In the genomic region with DNA sequence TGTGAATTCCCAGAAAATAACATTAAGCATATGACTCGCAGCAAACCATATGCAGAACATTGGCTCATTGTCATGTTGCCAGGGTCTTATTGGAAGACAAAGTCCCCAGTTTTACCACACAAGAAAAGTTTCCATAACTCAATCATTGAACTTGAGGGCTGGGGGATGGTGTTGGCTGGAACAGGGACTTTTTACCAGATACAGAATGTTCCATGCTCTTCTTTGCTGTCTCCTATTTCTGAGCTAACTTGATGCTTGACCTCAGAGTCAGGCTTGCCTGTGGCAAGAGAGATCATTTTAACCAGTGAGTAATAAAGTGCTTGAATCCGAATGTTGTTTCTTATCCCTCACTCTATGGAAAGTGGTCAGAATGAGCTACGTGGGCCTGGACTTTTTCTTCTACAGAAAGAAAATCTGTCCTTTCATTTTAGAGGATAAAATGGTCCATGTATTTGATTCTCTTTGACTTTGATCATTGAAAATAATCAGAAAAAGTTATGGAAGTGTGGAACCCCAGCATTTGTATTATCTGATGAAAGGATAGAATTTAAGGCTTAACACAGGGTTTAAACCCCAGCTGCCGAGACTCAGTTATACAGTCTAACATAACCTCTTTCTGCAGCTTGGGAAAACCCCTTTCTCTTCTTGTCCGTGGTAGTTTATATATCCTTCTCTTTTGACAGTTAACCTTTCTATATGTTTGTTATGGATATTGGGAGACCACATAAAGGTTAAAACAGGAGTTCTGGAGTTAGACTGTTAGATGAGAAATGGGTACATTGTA, we compare ENCODE assay signal across 9 cellular contexts.
DNase-seq lines count a peak whose midpoint lies in the region; ATAC-seq and TF ChIP-seq lines count a peak whose summit lies in the region.
"Had no signal": no experiment of that assay in that cellular context is flagged by ENCODE, and none has a peak within 500 bp of the region (broad histone marks: within the 10 kb centered on the region; RNA-seq: fewer than 3 reads in every experiment).

No MANE protein-coding gene starts in this region.

- H3K4me3 ChIP-seq in HUES6 (ENCODE audit: low read depth, low read length) (no peak overlapping the region), muscle layer of colon (ENCODE audit: low read depth in 1 of 2, low read length in 2 of 2) (no peak overlapping the region)

- H3K4me1 ChIP-seq in HUES6 (ENCODE audit: control insufficient read depth, insufficient read depth, low read length) (peaks cover 39% of the 10 kb centered on the region), muscle layer of colon (ENCODE audit: insufficient read depth, low read length) (peaks cover 21% of the 10 kb centered on the region)

- CTCF ChIA-PET in HEK293T (lab: Yijun Ruan, JAX) = no interaction called here

- H3K27ac ChIP-seq in HUES6 (ENCODE audit: low read depth, low read length) (peak overlapping the region; percentile 43; the same call in 1 of the 2 replicates), muscle layer of colon (ENCODE audit: low read depth, low read length) (peak overlapping the region; percentile 45)

- DNase-seq in AG08395 (ENCODE audit: low spot score) (peak; percentile 41), astrocyte of the hippocampus (ENCODE audit: low read depth, low spot score) (peak; percentile 77), NOMO-1 treated with DMSO at 0.1 percent for 48 hours (lab: John Stamatoyannopoulos, UW; ENCODE audit: unreplicated experiment) (no peak), HEK293T (ENCODE audit: extremely low spot score) (no peak), left lobe of liver (ENCODE audit: low spot score) (no peak), amygdala (lab: John Stamatoyannopoulos, UW) (no peak)
- DNase-seq: NCI-H2227 treated with DMSO at 0.1 percent for 48 hours had no signal

- H3K9me3 ChIP-seq in HUES6 (ENCODE audit: control insufficient read depth, insufficient read depth, low read depth, low read length) = no peaks in the 10 kb centered on the region
- H3K9me3 ChIP-seq in muscle layer of colon (ENCODE audit: low read length) = no peaks in the 10 kb centered on the region

- POLR2A ChIA-PET in HEK293T (lab: Yijun Ruan, JAX) = no interaction called here

- ATAC-seq in left lobe of liver = no peak

- H3K27me3 ChIP-seq in HUES6 (ENCODE audit: control insufficient read depth, insufficient read depth, low read length) = no peaks in the 10 kb centered on the region
- no peaks in the 10 kb centered on the region for H3K27me3 ChIP-seq in muscle layer of colon (ENCODE audit: control insufficient read depth in 1 of 2, insufficient read depth in 2 of 2, low read length in 2 of 2)

- H3K9ac ChIP-seq in HUES6 (ENCODE audit: low read length) = no peak overlapping the region
- no peak overlapping the region for H3K9ac ChIP-seq in muscle layer of colon (ENCODE audit: low read length)

- H3K36me3 ChIP-seq in HUES6 (ENCODE audit: control insufficient read depth, insufficient read depth, low read length) (no peaks in the 10 kb centered on the region), muscle layer of colon (ENCODE audit: insufficient read depth, low read length) (no peaks in the 10 kb centered on the region)

TF ChIP-seq in HEK293T, 16 proteins besides CTCF, POLR2A, EP300 and RAD21:
- TF ChIP-seq ELF4 (IDR thresholded peaks at IDR 0.05) (no peak), FOXM1 (IDR thresholded peaks at IDR 0.05; ENCODE audit: borderline replicate concordance) (no peak), HDGF (IDR thresholded peaks at IDR 0.05; ENCODE audit: borderline replicate concordance) (no peak)
- TF ChIP-seq, protein P1, sequence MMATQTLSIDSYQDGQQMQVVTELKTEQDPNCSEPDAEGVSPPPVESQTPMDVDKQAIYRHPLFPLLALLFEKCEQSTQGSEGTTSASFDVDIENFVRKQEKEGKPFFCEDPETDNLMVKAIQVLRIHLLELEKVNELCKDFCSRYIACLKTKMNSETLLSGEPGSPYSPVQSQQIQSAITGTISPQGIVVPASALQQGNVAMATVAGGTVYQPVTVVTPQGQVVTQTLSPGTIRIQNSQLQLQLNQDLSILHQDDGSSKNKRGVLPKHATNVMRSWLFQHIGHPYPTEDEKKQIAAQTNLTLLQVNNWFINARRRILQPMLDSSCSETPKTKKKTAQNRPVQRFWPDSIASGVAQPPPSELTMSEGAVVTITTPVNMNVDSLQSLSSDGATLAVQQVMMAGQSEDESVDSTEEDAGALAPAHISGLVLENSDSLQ (IDR thresholded peaks at IDR 0.05) = no peak

Comparison
In these comparisons a context has a peak if more than half of its experiments do, and no peak if none do; other contexts are left out.
1. DNase-seq: peak in AG08395 (single experiment) and astrocyte of the hippocampus (single experiment); none in NOMO-1 treated with DMSO at 0.1 percent for 48 hours (single experiment), HEK293T (single experiment), left lobe of liver (single experiment) and amygdala (0 of 56).